Comparison of ENCODE assay signal across 27 cellular contexts in genomic region chr4:76605099-76605563, GRCh38.
DNase-seq lines count a peak whose midpoint lies in the region; ATAC-seq and TF ChIP-seq lines count a peak whose summit lies in the region.
"Had no signal": no experiment of that assay in that cellular context is flagged by ENCODE, and none has a peak within 500 bp of the region (broad histone marks: within the 10 kb centered on the region; RNA-seq: fewer than 3 reads in every experiment).

No MANE protein-coding gene starts in this region.

- no peak for TF ChIP-seq CTCF in ascending aorta (IDR thresholded peaks at IDR 0.05)
- TF ChIP-seq CTCF in WTC11 (IDR thresholded peaks at IDR 0.05): no peak
- no peak for TF ChIP-seq CTCF in lower leg skin (IDR thresholded peaks at IDR 0.05)

- no peak overlapping the region for H3K4me3 Mint-ChIP-seq in WTC11
- H3K4me3 Mint-ChIP-seq: activated T-cell treated with anti-CD3 and anti-CD28 coated beads, Interleukin-2, amount 50 U/mL, for 4 hours; B cell; dendritic cell treated with granulocyte-macrophage colony-stimulating factor and Interleukin-4, amounts not matched to agents 40 ng/mL and 50 ng/mL, for 4 days; immature natural killer cell; stimulated activated effector memory CD8-positive, alpha-beta T cell treated with anti-CD3 and anti-CD28 coated beads, Interleukin-12 subunit alpha, Interleukin-12 subunit beta, amount 100 ng/mL, for 72 hours had no signal

- H3K27ac ChIP-seq in ascending aorta: peak overlapping the region; percentile 73 to 75
- H3K27ac ChIP-seq: cardiac muscle cell, hepatocyte, PC-9 had no signal

- no peaks in the 10 kb centered on the region for H3K36me3 Mint-ChIP-seq in WTC11
- H3K36me3 Mint-ChIP-seq: immature natural killer cell; stimulated activated effector memory CD8-positive, alpha-beta T cell treated with anti-CD3 and anti-CD28 coated beads, Interleukin-12 subunit alpha, Interleukin-12 subunit beta, amount 100 ng/mL, for 72 hours had no signal

- H3K9me3 ChIP-seq in ascending aorta: no peaks in the 10 kb centered on the region
- H3K9me3 ChIP-seq: Caco-2 had no signal

- H3K9me3 Mint-ChIP-seq in WTC11: no peaks in the 10 kb centered on the region
- H3K9me3 Mint-ChIP-seq: activated T-cell treated with anti-CD3 and anti-CD28 coated beads, Interleukin-2, amount 50 U/mL, for 4 hours; dendritic cell treated with granulocyte-macrophage colony-stimulating factor and Interleukin-4, amounts not matched to agents 40 ng/mL and 50 ng/mL, for 4 days; immature natural killer cell; stimulated activated effector memory CD8-positive, alpha-beta T cell treated with anti-CD3 and anti-CD28 coated beads, Interleukin-12 subunit alpha, Interleukin-12 subunit beta, amount 100 ng/mL, for 72 hours had no signal

- H3K27me3 Mint-ChIP-seq in WTC11 (ENCODE audit: low read depth): peaks cover 5% of the 10 kb centered on the region
- H3K27me3 Mint-ChIP-seq: dendritic cell treated with granulocyte-macrophage colony-stimulating factor and Interleukin-4, amounts not matched to agents 40 ng/mL and 50 ng/mL, for 4 days had no signal

- POLR2A ChIA-PET in WTC11 (lab: Charles Lee): no interaction called here

- ATAC-seq in WTC11 (no peak), HG03025 (IDR thresholded peaks at IDR 0.05; ENCODE audit: low FRiP score, unreplicated experiment) (no peak)
- ATAC-seq: activated T-cell treated with anti-CD3 and anti-CD28 coated beads, Interleukin-2, amount 50 U/mL, for 4 hours; left ventricle myocardium superior; stimulated activated effector memory CD8-positive, alpha-beta T cell treated with anti-CD3 and anti-CD28 coated beads, Interleukin-12 subunit alpha, Interleukin-12 subunit beta, amount 100 ng/mL, for 72 hours had no signal

- H3K36me3 ChIP-seq in ascending aorta: no peaks in the 10 kb centered on the region
- H3K36me3 ChIP-seq: cardiac muscle cell had no signal

- DNase-seq in GM03348 (ENCODE audit: low spot score) (peak; percentile 60), ascending aorta (ENCODE audit: low spot score in 2 of 2) (no peak), left kidney (ENCODE audit: low read depth, low spot score) (peak; percentile 69), NCI-H446 treated with DMSO at 0.1 percent for 48 hours (lab: John Stamatoyannopoulos, UW) (no peak), WTC11 (ENCODE audit: low spot score) (no peak), lower leg skin (ENCODE audit: low spot score in 2 of 2) (no peak)
- DNase-seq: activated naive CD4-positive, alpha-beta T cell treated with Interleukin-2 at 50 U/mL for 16 hours; activated T-cell treated with anti-CD3 and anti-CD28 coated beads, Interleukin-2, amount 50 U/mL, for 4 hours; Caco-2; foreskin melanocyte; immature natural killer cell; Kasumi-1; left ventricle myocardium superior; NCI-H1048; NCI-H2029; NCI-H446; PC-9; posterior cingulate gyrus; SIG-M5; stimulated activated CD4-positive, alpha-beta T cell treated with anti-CD3 and anti-CD28 coated beads, Interleukin-1b, Interleukin-23, amount 100 ng/mL, for 48 hours; T-helper 1 cell had no signal

- intact Hi-C loops in ascending aorta (cut with DNase I): no loop called here
- intact Hi-C loops in lower leg skin (cut with DNase I; ENCODE audit: low total_unique reads): no loop called here

- TF ChIP-seq POLR2A in lower leg skin (IDR thresholded peaks at IDR 0.05): no peak

- H3K4me1 Mint-ChIP-seq in WTC11: peaks cover 40% of the 10 kb centered on the region
- H3K4me1 Mint-ChIP-seq: immature natural killer cell; stimulated activated effector memory CD8-positive, alpha-beta T cell treated with anti-CD3 and anti-CD28 coated beads, Interleukin-12 subunit alpha, Interleukin-12 subunit beta, amount 100 ng/mL, for 72 hours had no signal

- H3K27ac Mint-ChIP-seq in WTC11: no peak overlapping the region
- H3K27ac Mint-ChIP-seq: B cell; dendritic cell treated with granulocyte-macrophage colony-stimulating factor and Interleukin-4, amounts not matched to agents 40 ng/mL and 50 ng/mL, for 4 days; immature natural killer cell; stimulated activated effector memory CD8-positive, alpha-beta T cell treated with anti-CD3 and anti-CD28 coated beads, Interleukin-12 subunit alpha, Interleukin-12 subunit beta, amount 100 ng/mL, for 72 hours had no signal

- CTCF ChIA-PET in WTC11 (lab: Charles Lee): no interaction called here

- H3K4me3 ChIP-seq in ascending aorta (no peak overlapping the region), lower leg skin (ENCODE audit: low read depth, poor library complexity, severe bottlenecking) (no peak overlapping the region)
- H3K4me3 ChIP-seq: cardiac muscle cell, hepatocyte, PC-9 had no signal

- no peaks in the 10 kb centered on the region for H3K27me3 ChIP-seq in ascending aorta
- H3K27me3 ChIP-seq: hepatocyte had no signal

- peaks cover 25 to 66% of the 10 kb centered on the region in 2 donors for H3K4me1 ChIP-seq in ascending aorta

- 60 to 64% methylated on average over 6 of the region's 6 CpGs for WGBS in lower leg skin, 2 donors

TF ChIP-seq in WTC11, 78 proteins besides CTCF, POLR2A, EP300 and RAD21 (continues in another document):
- TF ChIP-seq TEAD4 (CRISPR knock-in tag; IDR thresholded peaks at IDR 0.05) (no peak), ZNF317 (CRISPR knock-in tag; IDR thresholded peaks at IDR 0.05; ENCODE audit: borderline replicate concordance, low read depth) (no peak), EMX1 (CRISPR knock-in tag; IDR thresholded peaks at IDR 0.05) (no peak), SP1 (CRISPR knock-in tag; conservative IDR thresholded peaks at IDR 0.05) (no peak), ZNF423 (CRISPR knock-in tag; IDR thresholded peaks at IDR 0.05) (no peak), ETV6 (CRISPR knock-in tag; IDR thresholded peaks at IDR 0.05) (no peak), JAZF1 (CRISPR knock-in tag; IDR thresholded peaks at IDR 0.05) (no peak), RORB (CRISPR knock-in tag; IDR thresholded peaks at IDR 0.05) (no peak)
- TF ChIP-seq, protein P1, sequence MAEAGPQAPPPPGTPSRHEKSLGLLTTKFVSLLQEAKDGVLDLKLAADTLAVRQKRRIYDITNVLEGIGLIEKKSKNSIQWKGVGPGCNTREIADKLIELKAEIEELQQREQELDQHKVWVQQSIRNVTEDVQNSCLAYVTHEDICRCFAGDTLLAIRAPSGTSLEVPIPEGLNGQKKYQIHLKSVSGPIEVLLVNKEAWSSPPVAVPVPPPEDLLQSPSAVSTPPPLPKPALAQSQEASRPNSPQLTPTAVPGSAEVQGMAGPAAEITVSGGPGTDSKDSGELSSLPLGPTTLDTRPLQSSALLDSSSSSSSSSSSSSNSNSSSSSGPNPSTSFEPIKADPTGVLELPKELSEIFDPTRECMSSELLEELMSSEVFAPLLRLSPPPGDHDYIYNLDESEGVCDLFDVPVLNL (CRISPR knock-in tag; IDR thresholded peaks at IDR 0.05; ENCODE audit: borderline replicate concordance, low read depth): no peak
- TF ChIP-seq, protein P2, sequence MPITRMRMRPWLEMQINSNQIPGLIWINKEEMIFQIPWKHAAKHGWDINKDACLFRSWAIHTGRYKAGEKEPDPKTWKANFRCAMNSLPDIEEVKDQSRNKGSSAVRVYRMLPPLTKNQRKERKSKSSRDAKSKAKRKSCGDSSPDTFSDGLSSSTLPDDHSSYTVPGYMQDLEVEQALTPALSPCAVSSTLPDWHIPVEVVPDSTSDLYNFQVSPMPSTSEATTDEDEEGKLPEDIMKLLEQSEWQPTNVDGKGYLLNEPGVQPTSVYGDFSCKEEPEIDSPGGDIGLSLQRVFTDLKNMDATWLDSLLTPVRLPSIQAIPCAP (CRISPR knock-in tag; IDR thresholded peaks at IDR 0.05): no peak
- TF ChIP-seq, protein P3, sequence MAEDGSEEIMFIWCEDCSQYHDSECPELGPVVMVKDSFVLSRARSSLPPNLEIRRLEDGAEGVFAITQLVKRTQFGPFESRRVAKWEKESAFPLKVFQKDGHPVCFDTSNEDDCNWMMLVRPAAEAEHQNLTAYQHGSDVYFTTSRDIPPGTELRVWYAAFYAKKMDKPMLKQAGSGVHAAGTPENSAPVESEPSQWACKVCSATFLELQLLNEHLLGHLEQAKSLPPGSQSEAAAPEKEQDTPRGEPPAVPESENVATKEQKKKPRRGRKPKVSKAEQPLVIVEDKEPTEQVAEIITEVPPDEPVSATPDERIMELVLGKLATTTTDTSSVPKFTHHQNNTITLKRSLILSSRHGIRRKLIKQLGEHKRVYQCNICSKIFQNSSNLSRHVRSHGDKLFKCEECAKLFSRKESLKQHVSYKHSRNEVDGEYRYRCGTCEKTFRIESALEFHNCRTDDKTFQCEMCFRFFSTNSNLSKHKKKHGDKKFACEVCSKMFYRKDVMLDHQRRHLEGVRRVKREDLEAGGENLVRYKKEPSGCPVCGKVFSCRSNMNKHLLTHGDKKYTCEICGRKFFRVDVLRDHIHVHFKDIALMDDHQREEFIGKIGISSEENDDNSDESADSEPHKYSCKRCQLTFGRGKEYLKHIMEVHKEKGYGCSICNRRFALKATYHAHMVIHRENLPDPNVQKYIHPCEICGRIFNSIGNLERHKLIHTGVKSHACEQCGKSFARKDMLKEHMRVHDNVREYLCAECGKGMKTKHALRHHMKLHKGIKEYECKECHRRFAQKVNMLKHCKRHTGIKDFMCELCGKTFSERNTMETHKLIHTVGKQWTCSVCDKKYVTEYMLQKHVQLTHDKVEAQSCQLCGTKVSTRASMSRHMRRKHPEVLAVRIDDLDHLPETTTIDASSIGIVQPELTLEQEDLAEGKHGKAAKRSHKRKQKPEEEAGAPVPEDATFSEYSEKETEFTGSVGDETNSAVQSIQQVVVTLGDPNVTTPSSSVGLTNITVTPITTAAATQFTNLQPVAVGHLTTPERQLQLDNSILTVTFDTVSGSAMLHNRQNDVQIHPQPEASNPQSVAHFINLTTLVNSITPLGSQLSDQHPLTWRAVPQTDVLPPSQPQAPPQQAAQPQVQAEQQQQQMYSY (CRISPR knock-in tag; IDR thresholded peaks at IDR 0.05): no peak

Comparison
In these comparisons a context has a peak if more than half of its experiments do, and no peak if none do; other contexts are left out.
1. DNase-seq: peak in GM03348 (single experiment) and left kidney (single experiment); none in ascending aorta (0 of 2), NCI-H446 treated with DMSO at 0.1 percent for 48 hours (single experiment), WTC11 (single experiment) and lower leg skin (0 of 2).